ENCODE assay signal across 8 cellular contexts in genomic region chrX:110992611-110993010, GRCh38.
A peak's percentile ranks its signal among the peaks of the same experiment; 100 is the strongest.
DNase-seq lines count a peak whose midpoint lies in the region; ATAC-seq and TF ChIP-seq lines count a peak whose summit lies in the region.

No MANE protein-coding gene starts in this region.

- H3K4me3 Mint-ChIP-seq in T-helper 2 cell treated with Interferon-gamma antibody and Interleukin-4, amounts not matched to agents 5 μg/mL and 100 μg/mL, for 36 hours: no peak overlapping the region

- no peaks in the 10 kb centered on the region for H3K9me3 Mint-ChIP-seq in T-helper 2 cell treated with Interferon-gamma antibody and Interleukin-4, amounts not matched to agents 5 μg/mL and 100 μg/mL, for 36 hours

- H3K27me3 Mint-ChIP-seq in T-helper 2 cell treated with Interferon-gamma antibody and Interleukin-4, amounts not matched to agents 5 μg/mL and 100 μg/mL, for 36 hours (ENCODE audit: low read depth): no peaks in the 10 kb centered on the region

- TF ChIP-seq CTCF in fibroblast of pulmonary artery (IDR thresholded peaks at IDR 0.05; ENCODE audit: low read length, missing control alignments): peak; percentile 38

- no peak overlapping the region for H3K27ac Mint-ChIP-seq in T-helper 2 cell treated with Interferon-gamma antibody and Interleukin-4, amounts not matched to agents 5 μg/mL and 100 μg/mL, for 36 hours

- no peak for ATAC-seq in HG03135 (IDR thresholded peaks at IDR 0.05; ENCODE audit: unreplicated experiment)

- no peaks in the 10 kb centered on the region for H3K4me1 Mint-ChIP-seq in T-helper 2 cell treated with Interferon-gamma antibody and Interleukin-4, amounts not matched to agents 5 μg/mL and 100 μg/mL, for 36 hours (ENCODE audit: low read depth)

- DNase-seq in SIG-M5 treated with dmso at 0.1 percent for 504 hours (lab: John Stamatoyannopoulos, UW; ENCODE audit: unreplicated experiment) (peak; percentile 4), SIG-M5 (lab: John Stamatoyannopoulos, UW) (no peak), HK-2 (ENCODE audit: unreplicated experiment) (peak; percentile 21), fibroblast of pulmonary artery (ENCODE audit: low read depth) (peak; percentile 23), globus pallidus (ENCODE audit: low spot score) (no peak)
- DNase-seq in T-helper 2 cell treated with Interferon-gamma antibody and Interleukin-4, amounts not matched to agents 5 μg/mL and 100 μg/mL, for 36 hours (ENCODE audit: low spot score): peak; percentile 3
- DNase-seq in stimulated activated CD4-positive, alpha-beta T cell treated with anti-CD3 and anti-CD28 coated beads, Interleukin-2, amount 100 ng/mL, for 4 hours (ENCODE audit: low read depth): peak; percentile 3

- no peak overlapping the region for H3K4me3 ChIP-seq in fibroblast of pulmonary artery (replicated peaks; ENCODE audit: low read depth, low read length)

- no peaks in the 10 kb centered on the region for H3K36me3 Mint-ChIP-seq in T-helper 2 cell treated with Interferon-gamma antibody and Interleukin-4, amounts not matched to agents 5 μg/mL and 100 μg/mL, for 36 hours (ENCODE audit: low read depth)

Comparison
In these comparisons a context has a peak if more than half of its experiments do, and no peak if none do; other contexts are left out.
1. DNase-seq: peak in SIG-M5 treated with dmso at 0.1 percent for 504 hours (single experiment), HK-2 (single experiment), T-helper 2 cell treated with Interferon-gamma antibody and Interleukin-4, amounts not matched to agents 5 μg/mL and 100 μg/mL, for 36 hours (single experiment), fibroblast of pulmonary artery (single experiment) and stimulated activated CD4-positive, alpha-beta T cell treated with anti-CD3 and anti-CD28 coated beads, Interleukin-2, amount 100 ng/mL, for 4 hours (single experiment); none in SIG-M5 (single experiment) and globus pallidus (single experiment).